ENCODE assay signal across 29 cellular contexts in genomic region chr9:114183006-114183405, GRCh38. TPM values are rescaled to one million over a fixed set of nuclear protein-coding genes. Genes with fewer than 3 reads are reported as not detected.
"Had no signal": no experiment of that assay in that cellular context is flagged by ENCODE, and none has a peak within 500 bp of the region (broad histone marks: within the 10 kb centered on the region; RNA-seq: fewer than 3 reads in every experiment).

No MANE protein-coding gene starts in this region.

- H3K4me3 ChIP-seq: colonic mucosa, esophagus muscularis mucosa, gastroesophageal sphincter, heart right ventricle, ovary, right lobe of liver, suprapubic skin, thyroid gland had no signal

- H3K4me3 Mint-ChIP-seq: dendritic cell treated with granulocyte-macrophage colony-stimulating factor and Interleukin-4, amounts not matched to agents 40 ng/mL and 50 ng/mL, for 4 days; endodermal cell; naive thymus-derived CD4-positive, alpha-beta T cell; nephron progenitor cell; stimulated activated naive CD8-positive, alpha-beta T cell treated with anti-CD3 and anti-CD28 coated beads, Interleukin-15, amount 100 ng/mL, for 72 hours had no signal

- H3K27me3 ChIP-seq: colonic mucosa, foreskin keratinocyte, gastroesophageal sphincter, heart right ventricle, ovary, right lobe of liver, suprapubic skin, thyroid gland had no signal

- H3K27ac Mint-ChIP-seq: dendritic cell treated with granulocyte-macrophage colony-stimulating factor and Interleukin-4, amounts not matched to agents 40 ng/mL and 50 ng/mL, for 4 days; endodermal cell; naive thymus-derived CD4-positive, alpha-beta T cell; nephron progenitor cell had no signal

- H3K9me3 ChIP-seq: colonic mucosa, esophagus muscularis mucosa, gastroesophageal sphincter, heart right ventricle, ovary, right lobe of liver, suprapubic skin, thyroid gland had no signal

- H3K4me1 Mint-ChIP-seq: endodermal cell; naive thymus-derived CD4-positive, alpha-beta T cell; stimulated activated naive CD8-positive, alpha-beta T cell treated with anti-CD3 and anti-CD28 coated beads, Interleukin-15, amount 100 ng/mL, for 72 hours had no signal

- H3K9me3 Mint-ChIP-seq: dendritic cell treated with granulocyte-macrophage colony-stimulating factor and Interleukin-4, amounts not matched to agents 40 ng/mL and 50 ng/mL, for 4 days; endodermal cell; naive thymus-derived CD4-positive, alpha-beta T cell; stimulated activated naive CD8-positive, alpha-beta T cell treated with anti-CD3 and anti-CD28 coated beads, Interleukin-15, amount 100 ng/mL, for 72 hours had no signal

- H3K36me3 ChIP-seq: colonic mucosa, esophagus muscularis mucosa, gastroesophageal sphincter, heart right ventricle, ovary, right lobe of liver, suprapubic skin, thyroid gland had no signal

- H3K27ac ChIP-seq: colonic mucosa, esophagus muscularis mucosa, foreskin keratinocyte, gastroesophageal sphincter, ovary, right lobe of liver, suprapubic skin, thyroid gland had no signal

- ATAC-seq: foreskin keratinocyte; gastroesophageal sphincter; heart right ventricle; naive thymus-derived CD4-positive, alpha-beta T cell; right lobe of liver; stimulated activated naive CD8-positive, alpha-beta T cell treated with anti-CD3 and anti-CD28 coated beads, Interleukin-15, amount 100 ng/mL, for 72 hours had no signal

- H3K36me3 Mint-ChIP-seq: naive thymus-derived CD4-positive, alpha-beta T cell had no signal

- H3K27me3 Mint-ChIP-seq: stimulated activated naive CD8-positive, alpha-beta T cell treated with anti-CD3 and anti-CD28 coated beads, Interleukin-15, amount 100 ng/mL, for 72 hours had no signal

- H3K4me1 ChIP-seq: colonic mucosa, foreskin keratinocyte, thyroid gland had no signal

- DNase-seq: central memory CD4-positive, alpha-beta T cell; colonic mucosa; effector CD8-positive, alpha-beta T cell; endodermal cell; foreskin keratinocyte; glutamatergic neuron; heart right ventricle; hippocampal formation; kidney glomerular epithelial cell; mesendoderm; midbrain; naive thymus-derived CD4-positive, alpha-beta T cell; nephron progenitor cell; occipital lobe; small intestine; stimulated activated CD4-positive, alpha-beta T cell treated with anti-CD3 and anti-CD28 coated beads, Interleukin-12 subunit alpha, Interleukin-12 subunit beta, amount 100 ng/mL, for 4 hours; stimulated activated CD4-positive, alpha-beta T cell treated with anti-CD3 and anti-CD28 coated beads, Interleukin-1b, Interleukin-23, amount 100 ng/mL, for 48 hours; stimulated activated CD4-positive, alpha-beta T cell treated with anti-CD3 and anti-CD28 coated beads, Interleukin-4, amount 100 ng/mL, for 1 hour; stimulated activated CD8-positive, alpha-beta memory T cell treated with anti-CD3 and anti-CD28 coated beads, Interleukin-4, amount 100 ng/mL, for 48 hours; stimulated activated naive CD4-positive, alpha-beta T cell; stimulated activated naive CD8-positive, alpha-beta T cell treated with anti-CD3 and anti-CD28 coated beads, Interleukin-15, amount 100 ng/mL, for 72 hours; thyroid gland; trophoblast cell had no signal

RNA-seq across cellular contexts. Expression of gene COL27A1, which starts 27.7 kb away (rescaled TPM):
- polyA plus RNA-seq: naive thymus-derived CD4-positive, alpha-beta T cell had no signal
